Comparison of ENCODE assay signal across 13 cellular contexts in genomic region chr11:69880803-69881445, GRCh38.
"Had no signal": no experiment of that assay in that cellular context is flagged by ENCODE, and none has a peak within 500 bp of the region (broad histone marks: within the 10 kb centered on the region; RNA-seq: fewer than 3 reads in every experiment).

No MANE protein-coding gene starts in this region.

- DNase-seq: activated CD4-positive, alpha-beta T cell treated with anti-CD3 and anti-CD28 coated beads, Interleukin-2, amount 50 U/mL, for 1 hour; activated naive CD4-positive, alpha-beta T cell treated with anti-CD3 and anti-CD28 coated beads, Interleukin-2, amount 50 U/mL, for 16 hours; activated T-cell treated with anti-CD3 and anti-CD28 coated beads for 4 hours; left ventricle myocardium superior; mesendoderm; stimulated activated CD4-positive, alpha-beta T cell treated with anti-CD3 and anti-CD28 coated beads, Interleukin-4, amount 100 ng/mL, for 1 hour; stimulated activated naive B cell treated with anti-CD40 and anti-IgM and Interleukin-4, amounts not matched to agents 10 μg/mL and 1 μg/mL and 100 μg/mL, for 72 hours had no signal

- H3K4me1 Mint-ChIP-seq: stimulated activated naive B cell treated with anti-CD40 and anti-IgM and Interleukin-4, amounts not matched to agents 10 μg/mL and 1 μg/mL and 100 μg/mL, for 72 hours had no signal

- H3K27me3 ChIP-seq: cardiac muscle cell, hepatocyte, tibial nerve, vagina had no signal

- H3K36me3 ChIP-seq: cardiac muscle cell, tibial nerve, vagina had no signal

- H3K27ac Mint-ChIP-seq: stimulated activated naive B cell treated with anti-CD40 and anti-IgM and Interleukin-4, amounts not matched to agents 10 μg/mL and 1 μg/mL and 100 μg/mL, for 72 hours; T-helper 2 cell treated with Interferon-gamma antibody and Interleukin-4, amounts not matched to agents 5 μg/mL and 100 μg/mL, for 36 hours had no signal

- ATAC-seq: left ventricle myocardium superior; stimulated activated naive B cell treated with anti-CD40 and anti-IgM and Interleukin-4, amounts not matched to agents 10 μg/mL and 1 μg/mL and 100 μg/mL, for 72 hours had no signal

- H3K4me1 ChIP-seq: tibial nerve, vagina had no signal

- H3K9me3 ChIP-seq: tibial nerve, vagina had no signal

- H3K4me3 Mint-ChIP-seq: stimulated activated naive B cell treated with anti-CD40 and anti-IgM and Interleukin-4, amounts not matched to agents 10 μg/mL and 1 μg/mL and 100 μg/mL, for 72 hours; T-helper 2 cell treated with Interferon-gamma antibody and Interleukin-4, amounts not matched to agents 5 μg/mL and 100 μg/mL, for 36 hours had no signal

- H3K36me3 Mint-ChIP-seq: stimulated activated naive B cell treated with anti-CD40 and anti-IgM and Interleukin-4, amounts not matched to agents 10 μg/mL and 1 μg/mL and 100 μg/mL, for 72 hours had no signal

- H3K4me3 ChIP-seq: cardiac muscle cell, hepatocyte, tibial nerve, vagina had no signal

- H3K27ac ChIP-seq: cardiac muscle cell, hepatocyte, tibial nerve, vagina had no signal

- H3K9me3 Mint-ChIP-seq: stimulated activated naive B cell treated with anti-CD40 and anti-IgM and Interleukin-4, amounts not matched to agents 10 μg/mL and 1 μg/mL and 100 μg/mL, for 72 hours; T-helper 2 cell treated with Interferon-gamma antibody and Interleukin-4, amounts not matched to agents 5 μg/mL and 100 μg/mL, for 36 hours had no signal

- H3K4me2 ChIP-seq: hepatocyte had no signal

- FAIRE-seq: colon had no signal

- H3K79me2 ChIP-seq: hepatocyte had no signal

- H2AFZ ChIP-seq: hepatocyte had no signal
